9 cellular contexts compared by ENCODE assay signal in the genomic region with DNA sequence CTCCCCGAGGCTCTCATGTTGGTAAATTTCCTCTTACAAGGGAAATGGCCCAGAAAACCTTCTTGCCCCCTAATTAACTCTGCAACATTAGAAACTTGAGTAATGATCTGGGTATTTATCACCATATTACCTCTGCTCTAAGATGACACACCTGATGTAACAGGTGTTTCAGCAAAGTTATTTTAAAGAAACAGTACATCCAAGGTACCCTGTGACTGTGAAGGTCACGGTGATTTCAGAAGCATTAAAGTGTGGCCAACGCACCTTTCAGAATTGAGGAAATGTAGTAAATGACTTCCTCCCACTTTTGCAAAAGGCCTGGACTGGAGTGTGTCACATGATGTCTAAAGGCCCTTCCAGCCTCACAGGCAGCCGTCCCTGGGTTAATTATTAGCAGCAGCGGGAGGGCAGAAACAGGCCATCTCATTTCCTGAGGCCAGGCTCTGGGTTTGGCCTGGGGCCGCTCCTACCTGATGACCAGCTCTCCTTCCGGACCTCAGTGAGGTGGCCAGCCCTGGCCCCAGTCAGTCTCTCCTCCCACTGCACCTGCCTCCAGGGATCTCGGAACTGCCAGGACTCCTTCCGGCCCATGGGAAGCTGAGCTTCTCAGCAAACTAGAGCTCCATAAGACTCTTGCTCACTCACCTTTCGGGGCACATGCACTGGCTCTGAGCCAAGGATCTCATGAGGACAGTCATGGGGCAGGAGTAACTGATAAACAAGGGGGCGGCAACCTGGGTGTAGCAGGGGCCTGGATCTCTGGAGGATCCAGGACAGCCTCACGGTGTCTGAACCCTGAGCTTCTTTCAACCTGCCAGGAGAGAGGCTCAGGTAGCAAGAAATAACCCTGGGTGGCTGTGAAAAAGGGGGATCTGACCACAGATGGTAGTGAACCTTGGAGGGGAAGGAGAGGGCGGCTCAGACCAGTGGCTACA. TPM values are rescaled to one million over a fixed set of nuclear protein-coding genes. Genes with fewer than 3 reads are reported as not detected.
DNase-seq lines count a peak whose midpoint lies in the region; ATAC-seq lines count a peak whose summit lies in the region.
"Had no signal": no experiment of that assay in that cellular context is flagged by ENCODE, and none has a peak within 500 bp of the region (broad histone marks: within the 10 kb centered on the region; RNA-seq: fewer than 3 reads in every experiment).

No MANE protein-coding gene starts in this region.

- DNase-seq in NOMO-1 (lab: John Stamatoyannopoulos, UW; ENCODE audit: unreplicated experiment in 2 of 2) (peak; percentile 66 to 72), left kidney (ENCODE audit: low read depth, low spot score) (peak; percentile 94), activated gamma-delta T cell treated with Interleukin-2 at 50 U/mL for 16 hours (no peak)
- no peak for DNase-seq in activated CD4-positive, alpha-beta memory T cell treated with anti-CD3 and anti-CD28 coated beads, Interleukin-2, amount 10 ng/mL, durations not matched to agents 7 days and 5 days
- no peak for DNase-seq in effector CD8-positive, alpha-beta T cell (lab: John Stamatoyannopoulos, UW)

- H3K4me1 Mint-ChIP-seq in activated CD4-positive, alpha-beta memory T cell treated with anti-CD3 and anti-CD28 coated beads, Interleukin-2, amount 10 ng/mL, durations not matched to agents 7 days and 5 days: peaks cover 11% of the 10 kb centered on the region

- CTCF ChIA-PET in activated CD4-positive, alpha-beta memory T cell treated with anti-CD3 and anti-CD28 coated beads, Interleukin-2, amount 10 ng/mL, durations not matched to agents 7 days and 5 days (lab: Charles Lee): interaction anchor here (1.3 kb wide), 1 partner anchor 37 kb away, joined by 3 read pairs; no protein-coding TSS in a partner anchor

- H3K27ac Mint-ChIP-seq in activated CD4-positive, alpha-beta memory T cell treated with anti-CD3 and anti-CD28 coated beads, Interleukin-2, amount 10 ng/mL, durations not matched to agents 7 days and 5 days: no peak overlapping the region
- H3K27ac Mint-ChIP-seq: memory B cell had no signal

- H3K4me3 Mint-ChIP-seq in activated CD4-positive, alpha-beta memory T cell treated with anti-CD3 and anti-CD28 coated beads, Interleukin-2, amount 10 ng/mL, durations not matched to agents 7 days and 5 days: no peak overlapping the region
- H3K4me3 Mint-ChIP-seq: memory B cell had no signal

- no peaks in the 10 kb centered on the region for H3K36me3 Mint-ChIP-seq in activated CD4-positive, alpha-beta memory T cell treated with anti-CD3 and anti-CD28 coated beads, Interleukin-2, amount 10 ng/mL, durations not matched to agents 7 days and 5 days (ENCODE audit: low read depth)
- H3K36me3 Mint-ChIP-seq: memory B cell had no signal

- POLR2A ChIA-PET in activated CD4-positive, alpha-beta memory T cell treated with anti-CD3 and anti-CD28 coated beads, Interleukin-2, amount 10 ng/mL, durations not matched to agents 7 days and 5 days (lab: Charles Lee): no interaction called here

- ATAC-seq in GM18858 (IDR thresholded peaks at IDR 0.05; ENCODE audit: unreplicated experiment) (peak; percentile 76), HG02938 (IDR thresholded peaks at IDR 0.05; ENCODE audit: unreplicated experiment) (peak; percentile 80), GM21717 (IDR thresholded peaks at IDR 0.05; ENCODE audit: unreplicated experiment) (no peak)

- peaks cover 28% of the 10 kb centered on the region for H3K27me3 Mint-ChIP-seq in activated CD4-positive, alpha-beta memory T cell treated with anti-CD3 and anti-CD28 coated beads, Interleukin-2, amount 10 ng/mL, durations not matched to agents 7 days and 5 days

- H3K9me3 Mint-ChIP-seq in activated CD4-positive, alpha-beta memory T cell treated with anti-CD3 and anti-CD28 coated beads, Interleukin-2, amount 10 ng/mL, durations not matched to agents 7 days and 5 days: no peaks in the 10 kb centered on the region
- H3K9me3 Mint-ChIP-seq: memory B cell had no signal

RNA-seq across cellular contexts. Expression of a gene that starts 20.6 kb away (rescaled TPM):
- under 1 TPM; 0.20 to 0.35 TPM for total RNA-seq in activated CD4-positive, alpha-beta memory T cell treated with anti-CD3 and anti-CD28 coated beads, Interleukin-2, amount 10 ng/mL, durations not matched to agents 7 days and 5 days

Comparison
In these comparisons a context has a peak if more than half of its experiments do, and no peak if none do; other contexts are left out.
1. DNase-seq: peak in NOMO-1 (2 of 2) and left kidney (single experiment); none in activated CD4-positive, alpha-beta memory T cell treated with anti-CD3 and anti-CD28 coated beads, Interleukin-2, amount 10 ng/mL, durations not matched to agents 7 days and 5 days (single experiment), effector CD8-positive, alpha-beta T cell (single experiment) and activated gamma-delta T cell treated with Interleukin-2 at 50 U/mL for 16 hours (single experiment).